In genomic region chr7:131633342-131633843, GRCh38 we compare ENCODE assay signal across 12 cellular contexts.
DNase-seq lines count a peak whose midpoint lies in the region; ATAC-seq, FAIRE-seq and TF ChIP-seq lines count a peak whose summit lies in the region.
"Had no signal": no experiment of that assay in that cellular context is flagged by ENCODE, and none has a peak within 500 bp of the region (broad histone marks: within the 10 kb centered on the region; RNA-seq: fewer than 3 reads in every experiment).

No MANE protein-coding gene starts in this region.

- H3K4me1 ChIP-seq in H1 (replicated peaks in 1 of 4; ENCODE audit: control insufficient read depth in 3 of 4, insufficient read depth in 4 of 4, low read length in 3 of 4), result peaks cover 0 to 18% (median 5%) of the 10 kb centered on the region in 4 experiments; a peak in 3 of 7 replicates
- peaks cover 0 to 9% of the 10 kb centered on the region in 2 donors for H3K4me1 ChIP-seq in left lung

- H3K36me3 ChIP-seq in H1 (ENCODE audit: control insufficient read depth in 2 of 4, insufficient read depth in 4 of 4, low read length in 3 of 4), result no peaks in the 10 kb centered on the region
- H3K36me3 ChIP-seq in left lung, result no peaks in the 10 kb centered on the region

- no peak overlapping the region for H2BK5ac ChIP-seq in H1 (ENCODE audit: low read depth, low read length)

- no peak overlapping the region; the same call in 1 of the 2 replicates for H2BK20ac ChIP-seq in H1 (ENCODE audit: low read length)

- H3K23me2 ChIP-seq in H1 (ENCODE audit: low read depth, low read length), result no peaks in the 10 kb centered on the region

- TF ChIP-seq POLR2A in H1 (IDR thresholded peaks at IDR 0.05; ENCODE audit: control extremely low read depth in 1 of 2, low read depth in 2 of 2, low read length in 2 of 2), result no peak

- CTCF ChIA-PET in H1 (lab: Charles Lee; ENCODE audit: partially characterized antibody), result interaction anchor here (0.6 to 2.0 kb wide), 4 partner anchors 10 to 135 kb away, joined by 3 to 7 read pairs (median 3); no protein-coding TSS in a partner anchor

- peak overlapping the region; percentile 50; the same call in 1 of the 2 replicates for H2BK15ac ChIP-seq in H1 (ENCODE audit: low read length)

- no peaks in the 10 kb centered on the region for H4K20me1 ChIP-seq in H1 (replicated peaks in 1 of 2; ENCODE audit: control insufficient read depth in 1 of 2, insufficient read depth in 2 of 2, low read length in 2 of 2)

- no peak for TF ChIP-seq RAD21 in H1 (IDR thresholded peaks at IDR 0.05 in 1 of 2, conservative IDR thresholded peaks at IDR 0.05 in 1 of 2; ENCODE audit: low read depth in 2 of 2, low read length in 2 of 2)

- no peaks in the 10 kb centered on the region for H3K9me3 Mint-ChIP-seq in activated T-helper 2 cell treated with anti-CD3 and anti-CD28 coated beads, Interferon-gamma antibody, Interleukin-2, Interleukin-4, amounts not matched to agents 10 μg/mL and 5 μg/mL and 100 μg/mL, durations not matched to agents 14 hours and 24 hours and 36 hours

- no peak overlapping the region for H3K27ac Mint-ChIP-seq in activated T-helper 2 cell treated with anti-CD3 and anti-CD28 coated beads, Interferon-gamma antibody, Interleukin-2, Interleukin-4, amounts not matched to agents 10 μg/mL and 5 μg/mL and 100 μg/mL, durations not matched to agents 14 hours and 24 hours and 36 hours

- FAIRE-seq in H1 (lab: Jason Lieb, UNC), result no peak
- FAIRE-seq: GM12891 had no signal

- no peak overlapping the region for H3K9ac ChIP-seq in H1 (replicated peaks in 1 of 4; ENCODE audit: extremely low read depth in 1 of 4, low read depth in 3 of 4, low read length in 3 of 4)

- peak; percentile 41 for ATAC-seq in left lung

- H4K91ac ChIP-seq in H1 (replicated peaks; ENCODE audit: insufficient read length, low read length), result no peak overlapping the region

- peaks cover 0 to 3% (median 0%) of the 10 kb centered on the region in 4 experiments; a peak in 1 of 7 replicates for H3K27me3 ChIP-seq in H1 (replicated peaks in 1 of 4; ENCODE audit: control insufficient read depth in 3 of 4, extremely low read depth in 1 of 4, insufficient read depth in 3 of 4, low read length in 3 of 4)
- H3K27me3 ChIP-seq in left lung, result no peaks in the 10 kb centered on the region

- no peak overlapping the region; the same call in 1 of the 2 replicates for H3K18ac ChIP-seq in H1 (ENCODE audit: extremely low read depth, low read length)

- intact Hi-C loops in left lung (cut with DNase I), result no loop called here
- intact Hi-C loops in activated T-helper 2 cell treated with anti-CD3 and anti-CD28 coated beads, Interferon-gamma antibody, Interleukin-2, Interleukin-4, amounts not matched to agents 10 μg/mL and 5 μg/mL and 100 μg/mL, durations not matched to agents 14 hours and 24 hours and 36 hours (cut with micrococcal nuclease), result no loop called here

- no peak for TF ChIP-seq CTCF in AG09309 (IDR thresholded peaks at IDR 0.05; ENCODE audit: control insufficient read depth, insufficient read depth, low read depth, low read length, missing control alignments)
- TF ChIP-seq CTCF in H1 (IDR thresholded peaks at IDR 0.05; ENCODE audit: control extremely low read depth in 1 of 3, insufficient read depth in 1 of 3, low read depth in 1 of 3, low read length in 3 of 3), result no peak
- no peak for TF ChIP-seq CTCF in left lung (IDR thresholded peaks at IDR 0.05)

- WGBS in H1 (ENCODE audit: extremely low coverage in 1 of 2, insufficient coverage in 1 of 2, insufficient read length in 1 of 2, insufficient replicate concordance in 2 of 2, low coverage in 1 of 2, low lambda C conversion rate in 2 of 2, missing lambda C conversion rate in 1 of 2), 2 experiments, result 86% methylated on average over 7 of the region's 7 CpGs; no CpG with 5 or more reads in 1 of the 2 experiments

- H3K36me3 Mint-ChIP-seq in activated T-helper 2 cell treated with anti-CD3 and anti-CD28 coated beads, Interferon-gamma antibody, Interleukin-2, Interleukin-4, amounts not matched to agents 10 μg/mL and 5 μg/mL and 100 μg/mL, durations not matched to agents 14 hours and 24 hours and 36 hours (ENCODE audit: low read depth), result no peaks in the 10 kb centered on the region

- peak; percentile 20 for DNase-seq in AG09309 (ENCODE audit: low read depth)
- peak; percentile 72 for DNase-seq in NCI-H226
- DNase-seq in H1 (ENCODE audit: low read depth in 1 of 2, low spot score in 2 of 2), result no peak
- DNase-seq in left lung, result no peak
- DNase-seq in NCI-H2081 (lab: John Stamatoyannopoulos, UW), result no peak
- no peak for DNase-seq in SKM-1 (lab: John Stamatoyannopoulos, UW; ENCODE audit: unreplicated experiment)
- DNase-seq in activated T-helper 2 cell treated with anti-CD3 and anti-CD28 coated beads, Interferon-gamma antibody, Interleukin-2, Interleukin-4, amounts not matched to agents 10 μg/mL and 5 μg/mL and 100 μg/mL, durations not matched to agents 14 hours and 24 hours and 36 hours (ENCODE audit: low spot score), result no peak
- DNase-seq in SHP77 treated with DMSO at 0.1 percent for 48 hours (lab: John Stamatoyannopoulos, UW), result no peak
- DNase-seq: activated T-cell treated with anti-CD3 and anti-CD28 coated beads, Interleukin-2, amount 50 U/mL, for 48 hours had no signal

- no peak overlapping the region for H2AFZ ChIP-seq in H1 (ENCODE audit: low read length)

- no peak for TF ChIP-seq EP300 in H1 (IDR thresholded peaks at IDR 0.05; ENCODE audit: borderline replicate concordance in 1 of 2, low read depth in 2 of 2, low read length in 2 of 2)

- H3K79me2 ChIP-seq in H1 (ENCODE audit: control insufficient read depth in 1 of 2, insufficient read depth in 2 of 2, low read length in 2 of 2), result no peaks in the 10 kb centered on the region

- H3K27ac ChIP-seq in H1 (ENCODE audit: low read depth, low read length) (no peak overlapping the region), left lung (peak overlapping the region in 1 of 2 donors; percentile 33)
- H3K27ac ChIP-seq: C4-2B had no signal

- H2BK120ac ChIP-seq in H1 (replicated peaks; ENCODE audit: low read depth, low read length), result no peak overlapping the region

- POLR2A ChIA-PET in H1 (lab: Charles Lee; ENCODE audit: partially characterized antibody), result interaction anchor here (0.6 to 1.5 kb wide), 2 partner anchors 28 to 313 kb away, joined by 3 to 6 read pairs; no protein-coding TSS in a partner anchor

- H3K27me3 Mint-ChIP-seq in activated T-helper 2 cell treated with anti-CD3 and anti-CD28 coated beads, Interferon-gamma antibody, Interleukin-2, Interleukin-4, amounts not matched to agents 10 μg/mL and 5 μg/mL and 100 μg/mL, durations not matched to agents 14 hours and 24 hours and 36 hours (ENCODE audit: low read depth), result peaks cover 5% of the 10 kb centered on the region

- H3K4me3 ChIP-seq in AG09309 (ENCODE audit: control insufficient read depth, low read depth, low read length) (no peak overlapping the region), H1 (ENCODE audit: extremely low read depth in 1 of 4, insufficient read depth in 2 of 4, low read depth in 3 of 4, low read length in 4 of 4) (no peak overlapping the region), left lung (no peak overlapping the region)
- H3K4me3 ChIP-seq: coronary artery had no signal

- no peak overlapping the region for H3K14ac ChIP-seq in H1 (ENCODE audit: insufficient read length)

- no peaks in the 10 kb centered on the region for H3K4me1 Mint-ChIP-seq in activated T-helper 2 cell treated with anti-CD3 and anti-CD28 coated beads, Interferon-gamma antibody, Interleukin-2, Interleukin-4, amounts not matched to agents 10 μg/mL and 5 μg/mL and 100 μg/mL, durations not matched to agents 14 hours and 24 hours and 36 hours (ENCODE audit: low read depth)

- no peak overlapping the region for H3K4ac ChIP-seq in H1 (replicated peaks; ENCODE audit: insufficient read length, low read depth, low read length)

- H4K5ac ChIP-seq in H1 (ENCODE audit: insufficient read length, low read depth, low read length), result no peak overlapping the region

- no peaks in the 10 kb centered on the region for H3K79me1 ChIP-seq in H1 (ENCODE audit: low read depth, low read length)

- H2BK12ac ChIP-seq in H1 (ENCODE audit: low read depth, low read length), result peak overlapping the region; percentile 75; the same call in 1 of the 2 replicates

- H3K9me3 ChIP-seq in H1 (ENCODE audit: insufficient read depth in 2 of 2, low read depth in 1 of 2, low read length in 1 of 2) (no peaks in the 10 kb centered on the region), left lung (no peaks in the 10 kb centered on the region)

- no peak overlapping the region for H4K8ac ChIP-seq in H1 (ENCODE audit: extremely low read depth, insufficient read depth, low read length)

- H3K4me2 ChIP-seq in H1 (ENCODE audit: insufficient read depth in 1 of 2, low read depth in 2 of 2, low read length in 2 of 2), result no peak overlapping the region

- H3K56ac ChIP-seq in H1 (replicated peaks; ENCODE audit: insufficient read length, low read depth, low read length), result no peak overlapping the region

- H3K4me3 Mint-ChIP-seq in activated T-helper 2 cell treated with anti-CD3 and anti-CD28 coated beads, Interferon-gamma antibody, Interleukin-2, Interleukin-4, amounts not matched to agents 10 μg/mL and 5 μg/mL and 100 μg/mL, durations not matched to agents 14 hours and 24 hours and 36 hours (ENCODE audit: low read depth), result no peak overlapping the region

- no peak overlapping the region for H3K23ac ChIP-seq in H1 (ENCODE audit: insufficient read length)

- H2AK5ac ChIP-seq in H1 (ENCODE audit: low read depth, low read length), result no peak overlapping the region

TF ChIP-seq in H1, 55 proteins besides CTCF, POLR2A, EP300 and RAD21 (continues in another document):
- TF ChIP-seq CEBPB (IDR thresholded peaks at IDR 0.05; ENCODE audit: low read depth, low read length) (no peak), SP2 (IDR thresholded peaks at IDR 0.05; ENCODE audit: low read length) (no peak), CBX5 (IDR thresholded peaks at IDR 0.05; ENCODE audit: low read depth, low read length) (no peak), RFX5 (IDR thresholded peaks at IDR 0.05; ENCODE audit: borderline replicate concordance, low read depth, low read length) (no peak), HDAC2 (IDR thresholded peaks at IDR 0.05; ENCODE audit: borderline replicate concordance in 1 of 2, low read depth in 2 of 2, low read length in 2 of 2) (no peak), NRF1 (IDR thresholded peaks at IDR 0.05; ENCODE audit: low read depth, low read length) (no peak), CHD2 (IDR thresholded peaks at IDR 0.05; ENCODE audit: low read length) (no peak), FOSL1 (IDR thresholded peaks at IDR 0.05; ENCODE audit: insufficient read depth, low read depth, low read length) (no peak), YY1 (IDR thresholded peaks at IDR 0.05; ENCODE audit: low read depth, low read length) (no peak), EGR1 (IDR thresholded peaks at IDR 0.05; ENCODE audit: borderline replicate concordance, low read depth, low read length) (no peak), HDAC6 (IDR thresholded peaks at IDR 0.05; ENCODE audit: low read depth, low read length) (no peak)
- TF ChIP-seq, protein P1, sequence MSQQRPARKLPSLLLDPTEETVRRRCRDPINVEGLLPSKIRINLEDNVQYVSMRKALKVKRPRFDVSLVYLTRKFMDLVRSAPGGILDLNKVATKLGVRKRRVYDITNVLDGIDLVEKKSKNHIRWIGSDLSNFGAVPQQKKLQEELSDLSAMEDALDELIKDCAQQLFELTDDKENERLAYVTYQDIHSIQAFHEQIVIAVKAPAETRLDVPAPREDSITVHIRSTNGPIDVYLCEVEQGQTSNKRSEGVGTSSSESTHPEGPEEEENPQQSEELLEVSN (IDR thresholded peaks at IDR 0.05), result no peak

Comparison
In these comparisons a context has a peak if more than half of its experiments do, and no peak if none do; other contexts are left out.
1. DNase-seq: peak in AG09309 (single experiment) and NCI-H226 (single experiment); none in H1 (0 of 2), left lung (0 of 2), NCI-H2081 (0 of 2), SKM-1 (single experiment), activated T-helper 2 cell treated with anti-CD3 and anti-CD28 coated beads, Interferon-gamma antibody, Interleukin-2, Interleukin-4, amounts not matched to agents 10 μg/mL and 5 μg/mL and 100 μg/mL, durations not matched to agents 14 hours and 24 hours and 36 hours (single experiment) and SHP77 treated with DMSO at 0.1 percent for 48 hours (single experiment).